In the genomic region with DNA sequence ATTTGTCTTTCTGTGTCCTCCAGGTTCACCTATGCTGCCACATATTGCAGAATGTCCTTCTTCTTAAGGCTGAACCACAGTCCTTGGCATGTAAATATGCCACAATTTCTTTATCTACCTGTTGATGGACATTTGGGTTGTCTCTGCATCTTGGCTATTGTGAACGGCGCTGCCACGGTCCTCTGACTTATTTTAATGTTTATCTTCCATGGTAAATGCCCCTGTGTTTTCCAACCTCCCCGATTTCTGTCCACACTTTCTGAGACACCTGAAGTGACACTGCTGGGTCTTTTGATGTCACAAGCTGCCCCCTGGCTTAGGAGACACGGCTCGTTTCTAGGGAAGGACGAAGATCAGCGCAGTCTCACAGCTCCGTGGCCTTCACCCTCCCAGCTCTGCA, we compare ENCODE assay signal across 28 cellular contexts.
A peak's percentile ranks its signal among the peaks of the same experiment; 100 is the strongest.
DNase-seq lines count a peak whose midpoint lies in the region; ATAC-seq and TF ChIP-seq lines count a peak whose summit lies in the region.
"Had no signal": no experiment of that assay in that cellular context is flagged by ENCODE, and none has a peak within 500 bp of the region (broad histone marks: within the 10 kb centered on the region; RNA-seq: fewer than 3 reads in every experiment).

No MANE protein-coding gene starts in this region.

- H3K4me1 ChIP-seq in lung (ENCODE audit: control insufficient read depth in 2 of 2, insufficient read depth in 2 of 2, low read length in 2 of 2) = no peaks in the 10 kb centered on the region
- H3K4me1 ChIP-seq: A549, BE2C, BLaER1, Caco-2 had no signal

- no peaks in the 10 kb centered on the region for H3K27me3 ChIP-seq in lung (ENCODE audit: control insufficient read depth, insufficient read depth)
- H3K27me3 ChIP-seq: BE2C; BLaER1; BLaER1 treated with 17β-estradiol and CSF1 and Interleukin-3, amounts not matched to agents 10 nM and 100 nM had no signal

- ATAC-seq in Right ventricle myocardium inferior (no peak), Right ventricle myocardium superior (ENCODE audit: poor library complexity) (no peak), lung (ENCODE audit: insufficient read depth, low FRiP score) (no peak), GM21825 (IDR thresholded peaks at IDR 0.05; ENCODE audit: unreplicated experiment) (no peak)
- ATAC-seq: A549; CD8-positive, alpha-beta T cell had no signal

- peaks cover 0 to 3% of the 10 kb centered on the region in 2 donors for H3K9me3 ChIP-seq in lung (ENCODE audit: control insufficient read depth in 2 of 2, insufficient read depth in 1 of 2, low read length in 1 of 2)
- H3K9me3 ChIP-seq: A549; BE2C; BLaER1; BLaER1 treated with 17β-estradiol and CSF1 and Interleukin-3, amounts not matched to agents 10 nM and 100 nM; Caco-2 had no signal

- no peaks in the 10 kb centered on the region for H3K36me3 ChIP-seq in lung (ENCODE audit: control insufficient read depth in 2 of 2, insufficient read depth in 2 of 2, low read length in 2 of 2)
- H3K36me3 ChIP-seq: BE2C; BLaER1; BLaER1 treated with 17β-estradiol and CSF1 and Interleukin-3, amounts not matched to agents 10 nM and 100 nM had no signal

- DNase-seq in Right ventricle myocardium inferior (ENCODE audit: missing footprints) (peak; percentile 54), Right ventricle myocardium superior (no peak), lung (ENCODE audit: low spot score) (peak; percentile 4)
- DNase-seq: 8988T; ACHN; AML-193; BE2C; C1 segment of cervical spinal cord; Caco-2; Calu3; CD4-positive, alpha-beta memory T cell; CD4-positive, alpha-beta T cell; CD4-positive, CD25-positive, alpha-beta regulatory T cell; CD8-positive, alpha-beta memory T cell; CD8-positive, alpha-beta T cell; COR-L47; DMS 273 treated with DMSO at 0.1 percent for 48 hours; DMS153; DMS79; DMS79 treated with DMSO at 0.1 percent for 48 hours; DND-41; EL had no signal

- intact Hi-C loops in Right ventricle myocardium inferior (cut with DNase I) = no loop called here
- intact Hi-C loops in Right ventricle myocardium superior (cut with DNase I) = no loop called here

- TF ChIP-seq CTCF in lung (IDR thresholded peaks at IDR 0.05; ENCODE audit: control extremely low read depth, extremely low read depth) = no peak

- 93% methylated on average over 9 of the region's 9 CpGs for WGBS in lung, 2 donors

- no peak overlapping the region for H3K27ac ChIP-seq in lung (ENCODE audit: low read depth in 1 of 2, low read length in 1 of 2)
- H3K27ac ChIP-seq: 22Rv1; A549; BLaER1; BLaER1 treated with 17β-estradiol and CSF1 and Interleukin-3, amounts not matched to agents 10 nM and 100 nM; C4-2B had no signal

- H3K4me3 ChIP-seq in lung = no peak overlapping the region
- H3K4me3 ChIP-seq: A549; BLaER1; BLaER1 treated with 17β-estradiol and CSF1 and Interleukin-3, amounts not matched to agents 10 nM and 100 nM had no signal
